In genomic region chr9:97900738-97901565, GRCh38 we compare ENCODE assay signal across 1 cellular context.
TF ChIP-seq lines count a peak whose summit lies in the region.

No MANE protein-coding gene starts in this region.

TF ChIP-seq in H1, 55 proteins besides CTCF, POLR2A, EP300 and RAD21:
- TF ChIP-seq HDAC6 (IDR thresholded peaks at IDR 0.05; ENCODE audit: low read depth, low read length) (no peak), YY1 (IDR thresholded peaks at IDR 0.05; ENCODE audit: low read depth, low read length) (peak; percentile 56; the same call in 1 of the 2 replicates)
